In genomic region chr7:19772858-19773337, GRCh38 we compare ENCODE assay signal across 8 cellular contexts. TPM values are rescaled to one million over a fixed set of nuclear protein-coding genes. Genes with fewer than 3 reads are reported as not detected.
DNase-seq lines count a peak whose midpoint lies in the region; ATAC-seq and TF ChIP-seq lines count a peak whose summit lies in the region.

No MANE protein-coding gene starts in this region.

- no peak overlapping the region for H3K27ac Mint-ChIP-seq in activated T-cell treated with anti-CD3 and anti-CD28 coated beads, Interleukin-2, amount 50 U/mL, for 72 hours
- H3K27ac Mint-ChIP-seq in type B pancreatic cell: peak overlapping the region; percentile 79

- H3K4me3 Mint-ChIP-seq in activated T-cell treated with anti-CD3 and anti-CD28 coated beads, Interleukin-2, amount 50 U/mL, for 72 hours: peak overlapping the region; percentile 46 to 75
- peak overlapping the region; percentile 90 for H3K4me3 Mint-ChIP-seq in type B pancreatic cell

- no peak for ATAC-seq in activated T-cell treated with anti-CD3 and anti-CD28 coated beads, Interleukin-2, amount 50 U/mL, for 72 hours (replicated peaks in 1 of 2)
- ATAC-seq in HG03439 (IDR thresholded peaks at IDR 0.05; ENCODE audit: unreplicated experiment) (no peak), HG03095 (IDR thresholded peaks at IDR 0.05; ENCODE audit: unreplicated experiment) (no peak)

- H3K36me3 Mint-ChIP-seq in activated T-cell treated with anti-CD3 and anti-CD28 coated beads, Interleukin-2, amount 50 U/mL, for 72 hours (ENCODE audit: insufficient read depth in 2 of 2): peaks cover 0 to 3% of the 10 kb centered on the region in 2 donors
- H3K36me3 Mint-ChIP-seq in type B pancreatic cell: no peaks in the 10 kb centered on the region

- TF ChIP-seq CTCF in type B pancreatic cell (conservative IDR thresholded peaks at IDR 0.05): no peak

- DNase-seq in activated T-cell treated with anti-CD3 and anti-CD28 coated beads, Interleukin-2, amount 50 U/mL, for 72 hours: no peak
- no peak for DNase-seq in activated T-cell treated with anti-CD3 and anti-CD28 coated beads, Interleukin-2, amount 50 U/mL, for 48 hours
- peak; percentile 84 for DNase-seq in astrocyte of the hippocampus (ENCODE audit: low read depth, low spot score)
- DNase-seq in kidney tubule cell (ENCODE audit: low spot score): peak; percentile 46
- DNase-seq in type B pancreatic cell (ENCODE audit: extremely low spot score, unreplicated experiment): no peak
- DNase-seq in erythroblast (lab: John Stamatoyannopoulos, UW): no peak

- H3K4me1 Mint-ChIP-seq in activated T-cell treated with anti-CD3 and anti-CD28 coated beads, Interleukin-2, amount 50 U/mL, for 72 hours (ENCODE audit: low read depth): peaks cover 18% of the 10 kb centered on the region
- H3K4me1 Mint-ChIP-seq in type B pancreatic cell (ENCODE audit: unreplicated experiment): peaks cover 11% of the 10 kb centered on the region

- TF ChIP-seq POLR2A in erythroblast (IDR thresholded peaks at IDR 0.05; ENCODE audit: low read length): no peak

- H3K27me3 Mint-ChIP-seq in activated T-cell treated with anti-CD3 and anti-CD28 coated beads, Interleukin-2, amount 50 U/mL, for 72 hours (ENCODE audit: low read depth): peaks cover 45% of the 10 kb centered on the region
- H3K27me3 Mint-ChIP-seq in type B pancreatic cell: peaks cover 60% of the 10 kb centered on the region

- H3K9me3 Mint-ChIP-seq in activated T-cell treated with anti-CD3 and anti-CD28 coated beads, Interleukin-2, amount 50 U/mL, for 72 hours: no peaks in the 10 kb centered on the region
- no peaks in the 10 kb centered on the region for H3K9me3 Mint-ChIP-seq in type B pancreatic cell

RNA-seq across cellular contexts. Expression of gene TMEM196, which starts 0.5 kb away (rescaled TPM):
- total RNA-seq in activated T-cell treated with anti-CD3 and anti-CD28 coated beads, Interleukin-2, amount 50 U/mL, for 72 hours: not detected
- total RNA-seq in type B pancreatic cell (ENCODE audit: low replicate concordance): 0.68 and 1.5 TPM in 2 replicates

Comparison
In these comparisons a context has a peak if more than half of its experiments do, and no peak if none do; other contexts are left out.
1. DNase-seq: peak in astrocyte of the hippocampus (single experiment) and kidney tubule cell (single experiment); none in activated T-cell treated with anti-CD3 and anti-CD28 coated beads, Interleukin-2, amount 50 U/mL, for 72 hours (0 of 2), activated T-cell treated with anti-CD3 and anti-CD28 coated beads, Interleukin-2, amount 50 U/mL, for 48 hours (0 of 2), type B pancreatic cell (single experiment) and erythroblast (0 of 2).